In the genomic region with DNA sequence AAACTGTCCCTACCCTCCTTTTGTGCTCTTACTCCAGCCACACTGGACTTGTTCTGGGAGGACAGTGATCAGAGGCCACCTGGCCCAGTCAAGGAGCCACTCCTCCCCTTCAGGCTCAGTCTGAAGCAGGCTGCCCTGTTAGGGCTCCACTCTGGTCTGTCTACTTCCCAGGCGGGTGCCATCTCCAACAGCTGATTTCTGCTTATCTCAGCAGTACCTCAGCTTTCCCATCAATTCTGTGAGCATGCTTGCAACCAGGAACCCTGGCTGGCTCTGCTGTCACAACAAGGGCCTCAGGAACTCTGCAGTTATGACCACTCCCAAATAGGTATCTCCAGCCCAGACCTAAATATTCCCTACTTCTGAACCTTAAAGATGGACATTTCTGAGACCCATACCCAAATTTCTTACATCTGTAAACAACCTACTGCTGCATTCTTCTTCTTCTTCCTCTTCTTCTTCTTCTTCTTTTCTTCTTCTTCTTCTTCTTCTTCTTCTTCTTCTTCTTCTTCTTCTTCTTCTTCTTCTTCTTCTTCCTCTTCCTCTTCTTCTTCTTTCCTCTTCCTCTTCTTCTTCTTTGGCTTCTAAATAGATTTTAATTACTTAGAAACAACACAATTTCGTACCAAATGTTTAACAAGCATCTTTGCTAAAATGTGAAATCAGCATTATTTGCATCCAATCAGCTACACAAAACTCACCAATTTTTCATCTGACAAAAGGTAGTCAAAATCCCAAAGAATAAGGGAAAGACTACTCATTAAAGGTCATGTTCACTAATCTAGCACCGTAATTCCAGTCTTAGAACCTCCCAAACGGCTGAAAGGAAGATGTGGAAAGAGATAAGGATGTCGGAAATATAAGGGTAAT, we compare ENCODE assay signal across 24 cellular contexts. TPM values are rescaled to one million over a fixed set of nuclear protein-coding genes. Genes with fewer than 3 reads are reported as not detected.
"Had no signal": no experiment of that assay in that cellular context is flagged by ENCODE, and none has a peak within 500 bp of the region (broad histone marks: within the 10 kb centered on the region; RNA-seq: fewer than 3 reads in every experiment).

No MANE protein-coding gene starts in this region.

- ATAC-seq: activated CD4-positive, CD25-positive, alpha-beta regulatory T cell treated with anti-CD3 and anti-CD28 coated beads, Interleukin-2, amount 50 U/mL, for 24 hours; activated CD8-positive, alpha-beta T cell treated with anti-CD3 and anti-CD28 coated beads, Interleukin-2, amount 10 ng/mL, durations not matched to agents 7 days and 5 days; activated T-helper 17 cell treated with anti-CD3 and anti-CD28 coated beads, Interleukin-2, amount 50 U/mL, for 72 hours; esophagus mucosa; left lung; naive thymus-derived CD8-positive, alpha-beta T cell; pancreas; right cardiac atrium had no signal

- H3K27me3 Mint-ChIP-seq: activated T-cell treated with anti-CD3 and anti-CD28 coated beads, Interleukin-2, amount 50 U/mL, for 24 hours; activated T-helper 17 cell treated with anti-CD3 and anti-CD28 coated beads, Interleukin-2, amount 50 U/mL, for 72 hours had no signal

- H3K9me3 ChIP-seq: left lung, pancreas, psoas muscle, stomach, suprapubic skin, tibial nerve had no signal

- H3K36me3 Mint-ChIP-seq: mesothelial cell of epicardium; naive thymus-derived CD8-positive, alpha-beta T cell had no signal

- DNase-seq: activated CD4-positive, alpha-beta T cell treated with anti-CD3 and anti-CD28 coated beads, Interleukin-2, amount 10 ng/mL, durations not matched to agents 24 days and 14 days; activated CD8-positive, alpha-beta T cell treated with anti-CD3 and anti-CD28 coated beads, Interleukin-2, amount 10 ng/mL, durations not matched to agents 7 days and 5 days; activated T-cell treated with anti-CD3 and anti-CD28 coated beads, Interleukin-2, amount 50 U/mL, for 24 hours; amygdala; dermis blood vessel endothelial cell; effector memory CD4-positive, alpha-beta T cell; foreskin melanocyte; left lung; naive thymus-derived CD8-positive, alpha-beta T cell; psoas muscle; stimulated activated CD4-positive, alpha-beta T cell treated with anti-CD3 and anti-CD28 coated beads, Interleukin-12 subunit alpha, Interleukin-12 subunit beta, amount 100 ng/mL, for 4 hours; stimulated activated CD4-positive, alpha-beta T cell treated with anti-CD3 and anti-CD28 coated beads, Interleukin-4, amount 100 ng/mL, for 4 hours; stomach had no signal

- H3K4me3 ChIP-seq: cardiac muscle cell, left lung, pancreas, psoas muscle, stomach, suprapubic skin, tibial nerve had no signal

- H3K4me3 Mint-ChIP-seq: activated CD4-positive, alpha-beta T cell treated with anti-CD3 and anti-CD28 coated beads, Interleukin-2, amount 10 ng/mL, durations not matched to agents 24 days and 14 days; activated CD8-positive, alpha-beta T cell treated with anti-CD3 and anti-CD28 coated beads, Interleukin-2, amount 10 ng/mL, durations not matched to agents 7 days and 5 days; activated T-cell treated with anti-CD3 and anti-CD28 coated beads, Interleukin-2, amount 50 U/mL, for 24 hours; activated T-helper 17 cell treated with anti-CD3 and anti-CD28 coated beads, Interleukin-2, amount 50 U/mL, for 72 hours; mesothelial cell of epicardium; naive thymus-derived CD8-positive, alpha-beta T cell had no signal

- H3K36me3 ChIP-seq: cardiac muscle cell, left lung, pancreas, stomach, suprapubic skin, tibial nerve had no signal

- H3K27ac ChIP-seq: cardiac muscle cell, pancreas, psoas muscle, stomach, suprapubic skin, tibial nerve, VCaP had no signal

- H3K4me1 Mint-ChIP-seq: activated CD4-positive, alpha-beta T cell treated with anti-CD3 and anti-CD28 coated beads, Interleukin-2, amount 10 ng/mL, durations not matched to agents 24 days and 14 days; activated T-helper 17 cell treated with anti-CD3 and anti-CD28 coated beads, Interleukin-2, amount 50 U/mL, for 72 hours had no signal

- H3K9me3 Mint-ChIP-seq: activated CD4-positive, alpha-beta T cell treated with anti-CD3 and anti-CD28 coated beads, Interleukin-2, amount 10 ng/mL, durations not matched to agents 24 days and 14 days; activated T-cell treated with anti-CD3 and anti-CD28 coated beads, Interleukin-2, amount 50 U/mL, for 24 hours; activated T-helper 17 cell treated with anti-CD3 and anti-CD28 coated beads, Interleukin-2, amount 50 U/mL, for 72 hours; mesothelial cell of epicardium; naive thymus-derived CD8-positive, alpha-beta T cell had no signal

- FAIRE-seq: pancreas, urothelium cell line had no signal

- H3K4me1 ChIP-seq: pancreas, psoas muscle, stomach, suprapubic skin had no signal

- H3K27ac Mint-ChIP-seq: activated CD4-positive, alpha-beta T cell treated with anti-CD3 and anti-CD28 coated beads, Interleukin-2, amount 10 ng/mL, durations not matched to agents 24 days and 14 days; activated CD8-positive, alpha-beta T cell treated with anti-CD3 and anti-CD28 coated beads, Interleukin-2, amount 10 ng/mL, durations not matched to agents 7 days and 5 days; activated T-cell treated with anti-CD3 and anti-CD28 coated beads, Interleukin-2, amount 50 U/mL, for 24 hours; activated T-helper 17 cell treated with anti-CD3 and anti-CD28 coated beads, Interleukin-2, amount 50 U/mL, for 72 hours; mesothelial cell of epicardium; naive thymus-derived CD8-positive, alpha-beta T cell had no signal

- H3K27me3 ChIP-seq: cardiac muscle cell, left lung, pancreas, stomach, suprapubic skin, tibial nerve had no signal

RNA-seq across cellular contexts. Expression of a gene that starts 13.6 kb away (rescaled TPM):
- total RNA-seq: activated CD8-positive, alpha-beta T cell treated with anti-CD3 and anti-CD28 coated beads, Interleukin-2, amount 10 ng/mL, durations not matched to agents 7 days and 5 days; naive thymus-derived CD8-positive, alpha-beta T cell had no signal
- polyA plus RNA-seq: naive thymus-derived CD8-positive, alpha-beta T cell had no signal

RNA-seq across cellular contexts. Expression of a gene that starts 23.1 kb away (rescaled TPM):
- total RNA-seq: activated CD8-positive, alpha-beta T cell treated with anti-CD3 and anti-CD28 coated beads, Interleukin-2, amount 10 ng/mL, durations not matched to agents 7 days and 5 days; activated T-helper 17 cell treated with anti-CD3 and anti-CD28 coated beads, Interleukin-2, amount 50 U/mL, for 72 hours; naive thymus-derived CD8-positive, alpha-beta T cell had no signal
- polyA plus RNA-seq: naive thymus-derived CD8-positive, alpha-beta T cell had no signal

RNA-seq across cellular contexts. Expression of a gene that starts 53.0 kb away (rescaled TPM):
- total RNA-seq: naive thymus-derived CD8-positive, alpha-beta T cell had no signal
